In the genomic region with DNA sequence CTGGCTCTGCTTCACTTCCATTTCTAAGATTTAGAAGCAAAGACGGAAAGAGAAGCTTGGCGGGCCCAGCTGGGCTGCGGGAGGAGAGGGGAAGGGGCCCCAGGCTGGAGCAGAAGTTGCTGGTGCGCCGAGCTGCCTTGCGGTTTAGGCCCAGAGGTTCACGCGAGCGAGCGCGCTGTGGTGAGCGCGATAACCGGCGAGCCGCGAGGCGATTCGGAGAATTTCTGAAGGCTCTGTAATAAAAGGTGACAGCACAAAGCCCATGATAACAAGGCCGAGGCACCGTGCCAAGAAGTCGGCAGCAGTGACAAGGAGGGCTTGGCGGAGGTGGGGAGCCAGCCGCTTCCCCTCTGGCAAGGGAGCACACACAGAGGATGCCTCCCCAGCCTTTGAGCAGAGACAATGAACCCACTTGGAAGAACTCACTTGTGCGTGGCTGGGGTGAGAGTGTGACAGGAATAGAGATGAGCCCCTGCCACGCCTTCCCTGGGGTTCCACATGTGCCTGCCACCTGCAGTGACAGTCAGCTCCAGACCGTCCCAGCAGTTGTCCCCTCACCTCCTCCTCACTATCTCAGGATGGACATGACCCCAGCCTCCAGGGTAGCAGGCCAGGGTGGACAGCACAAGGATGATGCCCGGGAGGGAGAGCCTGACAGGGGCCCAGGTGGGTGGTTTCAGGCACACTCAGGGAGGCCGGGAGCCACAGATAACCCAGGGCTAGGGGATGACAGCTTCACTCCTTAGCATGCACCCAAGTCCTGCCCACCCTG, we compare ENCODE assay signal across 8 cellular contexts.
DNase-seq lines count a peak whose midpoint lies in the region; FAIRE-seq and TF ChIP-seq lines count a peak whose summit lies in the region.

No MANE protein-coding gene starts in this region.

- H3K4me3 ChIP-seq in transverse colon = no peak overlapping the region

- peak in 3 of 4 experiments; percentile 16 to 29 (median 28) for DNase-seq in activated CD4-positive, CD25-positive, alpha-beta regulatory T cell (lab: John Stamatoyannopoulos, UW)
- no peak for DNase-seq in activated CD4-positive, CD25-positive, alpha-beta regulatory T cell treated with anti-CD3 and anti-CD28 coated beads, Interleukin-2, amount 50 U/mL, for 72 hours
- peak; percentile 50 for DNase-seq in activated CD8-positive, alpha-beta memory T cell treated with anti-CD3 and anti-CD28 coated beads, Interleukin-2, amount 50 U/mL, for 4 hours
- DNase-seq in left kidney (ENCODE audit: low read depth, low spot score) = peak; percentile 66
- peak; percentile 30 for DNase-seq in transverse colon
- no peak for DNase-seq in NCI-H1092 (lab: John Stamatoyannopoulos, UW)
- no peak for DNase-seq in D721Med (ENCODE audit: insufficient read length, low spot score)
- DNase-seq in NCI-H187 (lab: John Stamatoyannopoulos, UW) = no peak

- WGBS in transverse colon (ENCODE audit: low coverage in 1 of 2), 2 donors = 45 to 60% methylated on average over 1 to 29 of the region's 29 CpGs

- no peak for TF ChIP-seq EP300 in transverse colon (IDR thresholded peaks at IDR 0.05; ENCODE audit: low read depth)

- peaks cover 12% of the 10 kb centered on the region for H3K27me3 ChIP-seq in transverse colon

- no peak overlapping the region for H3K27ac ChIP-seq in transverse colon

- peaks cover 0 to 17% (median 5%) of the 10 kb centered on the region in 4 donors for H3K4me1 ChIP-seq in transverse colon

- in situ Hi-C loops in transverse colon (cut with MboI; ENCODE audit: low pct_ligation_motif_present in 1 of 4, low pct_unique_long_range_greater_than_20kb in 1 of 4, low sequenced_read_pairs in 3 of 4) = no loop called here

- intact Hi-C loops in transverse colon (cut with DNase I; ENCODE audit: low total_unique reads) = no loop called here

- no peaks in the 10 kb centered on the region for H3K9me3 ChIP-seq in transverse colon

- FAIRE-seq in D721Med (lab: Jason Lieb, UNC) = no peak

- no peak for TF ChIP-seq CTCF in transverse colon (IDR thresholded peaks at IDR 0.05)
- TF ChIP-seq CTCF in D721Med (IDR thresholded peaks at IDR 0.05; ENCODE audit: insufficient read depth, missing control alignments) = no peak

- no peak for TF ChIP-seq POLR2A in transverse colon (IDR thresholded peaks at IDR 0.05)

- no peaks in the 10 kb centered on the region for H3K36me3 ChIP-seq in transverse colon

Comparison
In these comparisons a context has a peak if more than half of its experiments do, and no peak if none do; other contexts are left out.
1. DNase-seq: peak in activated CD4-positive, CD25-positive, alpha-beta regulatory T cell (3 of 4), activated CD8-positive, alpha-beta memory T cell treated with anti-CD3 and anti-CD28 coated beads, Interleukin-2, amount 50 U/mL, for 4 hours (single experiment), left kidney (single experiment) and transverse colon (single experiment); none in activated CD4-positive, CD25-positive, alpha-beta regulatory T cell treated with anti-CD3 and anti-CD28 coated beads, Interleukin-2, amount 50 U/mL, for 72 hours (single experiment), NCI-H1092 (single experiment), D721Med (single experiment) and NCI-H187 (0 of 2).